In genomic region chr10:3354171-3354570, GRCh38 we compare ENCODE assay signal across 13 cellular contexts.
DNase-seq lines count a peak whose midpoint lies in the region; ATAC-seq lines count a peak whose summit lies in the region.
"Had no signal": no experiment of that assay in that cellular context is flagged by ENCODE, and none has a peak within 500 bp of the region (broad histone marks: within the 10 kb centered on the region; RNA-seq: fewer than 3 reads in every experiment).

No MANE protein-coding gene starts in this region.

- DNase-seq in NCI-H526 (lab: John Stamatoyannopoulos, UW) (peak; percentile 64 to 71), astrocyte of the hippocampus (ENCODE audit: low read depth, low spot score) (peak; percentile 54), lung microvascular endothelial cell (ENCODE audit: low read depth in 2 of 2) (peak; percentile 7 to 12), SKM-1 treated with dmso at 0.1 percent for 144 hours (lab: John Stamatoyannopoulos, UW; ENCODE audit: unreplicated experiment) (no peak), kidney tubule cell (ENCODE audit: low spot score) (no peak)
- DNase-seq: BE2C; CD4-positive, alpha-beta memory T cell; COR-L47; DMS153; DND-41; GF-D8 had no signal

- no peak for ATAC-seq in HG03025 (IDR thresholded peaks at IDR 0.05; ENCODE audit: low FRiP score, unreplicated experiment)
- no peak for ATAC-seq in HG03439 (IDR thresholded peaks at IDR 0.05; ENCODE audit: unreplicated experiment)

Comparison
In these comparisons a context has a peak if more than half of its experiments do, and no peak if none do; other contexts are left out.
1. DNase-seq: peak in NCI-H526 (2 of 2), astrocyte of the hippocampus (single experiment) and lung microvascular endothelial cell (2 of 2); none in SKM-1 treated with dmso at 0.1 percent for 144 hours (single experiment) and kidney tubule cell (single experiment).